In genomic region chr19:18401580-18402112, GRCh38 we compare ENCODE assay signal across 8 cellular contexts. TPM values are rescaled to one million over a fixed set of nuclear protein-coding genes. Genes with fewer than 3 reads are reported as not detected.
DNase-seq lines count a peak whose midpoint lies in the region; ATAC-seq, FAIRE-seq and TF ChIP-seq lines count a peak whose summit lies in the region.

No MANE protein-coding gene starts in this region.

- H3K27me3 ChIP-seq in A673 (replicated peaks; ENCODE audit: insufficient read depth, low read depth, low read length, poor library complexity) (no peaks in the 10 kb centered on the region), Panc1 (ENCODE audit: control insufficient read depth, insufficient read depth, low read length) (no peaks in the 10 kb centered on the region), endothelial cell of umbilical vein (ENCODE audit: control insufficient read depth in 2 of 2, insufficient read depth in 2 of 2, low read length in 2 of 2) (no peaks in the 10 kb centered on the region)

- no peaks in the 10 kb centered on the region for H4K20me1 ChIP-seq in endothelial cell of umbilical vein (replicated peaks; ENCODE audit: control insufficient read depth, extremely low read depth, insufficient read depth, low read length)

- H3K4me1 ChIP-seq in A673 (ENCODE audit: insufficient read depth, low read length, poor library complexity, severe bottlenecking) (no peaks in the 10 kb centered on the region), Panc1 (ENCODE audit: control insufficient read depth, insufficient read depth, low read length) (peaks cover 6% of the 10 kb centered on the region), endothelial cell of umbilical vein (ENCODE audit: control insufficient read depth, extremely low read depth, insufficient read depth, low read length) (no peaks in the 10 kb centered on the region)

- no peak overlapping the region for H3K4me2 ChIP-seq in endothelial cell of umbilical vein (ENCODE audit: insufficient read depth, low read length)

- no peak overlapping the region for H3K27ac Mint-ChIP-seq in nephron progenitor cell

- CTCF ChIA-PET in A673 (lab: Charles Lee) (interaction anchor here (1.1 kb wide), 1 partner anchor 9 kb away, joined by 4 read pairs; no protein-coding TSS in a partner anchor), Panc1 (lab: Charles Lee) (interaction anchor here (0.5 to 0.8 kb wide), 2 partner anchors 73 to 193 kb away, joined by 3 to 5 read pairs; no protein-coding TSS in a partner anchor), endothelial cell of umbilical vein (lab: Charles Lee) (interaction anchor here (0.8 to 3.2 kb wide), 12 partner anchors 9 to 122 kb away, joined by 3 to 24 read pairs (median 6); partner anchors contain the start of genes GDF15 and SSBP4)

- H3K36me3 ChIP-seq in A673 (ENCODE audit: insufficient read depth, low read length, poor library complexity, severe bottlenecking), result no peaks in the 10 kb centered on the region
- H3K36me3 ChIP-seq in Panc1 (ENCODE audit: control insufficient read depth, insufficient read depth, low read length), result no peaks in the 10 kb centered on the region
- H3K36me3 ChIP-seq in endothelial cell of umbilical vein (ENCODE audit: control insufficient read depth in 2 of 2, extremely low read depth in 1 of 2, insufficient read depth in 2 of 2, low read length in 2 of 2), result no peaks in the 10 kb centered on the region

- peaks cover 28% of the 10 kb centered on the region for H3K4me1 Mint-ChIP-seq in nephron progenitor cell

- BruUV-seq in A673 (replicated peaks; lab: Mats Ljungman, UMichigan) (no TSS peak), Panc1 (replicated peaks; lab: Mats Ljungman, UMichigan) (no TSS peak), endothelial cell of umbilical vein (replicated peaks; lab: Mats Ljungman, UMichigan) (no TSS peak)

- TF ChIP-seq POLR2A in endothelial cell of umbilical vein (IDR thresholded peaks at IDR 0.05; ENCODE audit: low read depth, low read length), result no peak

- DNase-seq in A673 (ENCODE audit: low spot score) (peak; percentile 64), GM18507 (ENCODE audit: extremely low spot score, insufficient read length, low read depth) (no peak), Panc1 (ENCODE audit: low read depth, low spot score) (no peak), endothelial cell of umbilical vein (ENCODE audit: low read depth, low spot score) (no peak), nephron progenitor cell (no peak), middle frontal gyrus (ENCODE audit: extremely low spot score, low spot score) (no peak), iPS-NIHi7 (ENCODE audit: extremely low spot score) (no peak)

- POLR2A ChIA-PET in A673 (lab: Charles Lee; ENCODE audit: low non-redundant PET), result interaction anchor here (0.6 kb wide), 1 partner anchor 66 kb away, joined by 5 read pairs; no protein-coding TSS in a partner anchor
- POLR2A ChIA-PET in Panc1 (lab: Charles Lee), result no interaction called here
- POLR2A ChIA-PET in endothelial cell of umbilical vein (lab: Charles Lee), result interaction anchor here (1.0 kb wide), 1 partner anchor 15 kb away, joined by 9 read pairs; the partner anchor contains the start of gene GDF15

- peak; percentile 94 for ATAC-seq in Panc1
- no peak for ATAC-seq in GM18909 (IDR thresholded peaks at IDR 0.05; ENCODE audit: poor library complexity, unreplicated experiment)

- H3K9me1 ChIP-seq in endothelial cell of umbilical vein (replicated peaks; ENCODE audit: control insufficient read depth, extremely low read depth, insufficient read depth, low read length), result no peaks in the 10 kb centered on the region

- no peak overlapping the region for H3K4me3 Mint-ChIP-seq in nephron progenitor cell

- no peaks in the 10 kb centered on the region for H3K79me2 ChIP-seq in endothelial cell of umbilical vein (ENCODE audit: control insufficient read depth, insufficient read depth, low read length)

- FAIRE-seq in GM18507 (lab: Jason Lieb, UNC) (peak; percentile 63), endothelial cell of umbilical vein (lab: Jason Lieb, UNC) (peak; percentile 24)

- no peaks in the 10 kb centered on the region for H3K36me3 Mint-ChIP-seq in nephron progenitor cell (ENCODE audit: low read depth)

- in situ Hi-C loops in Panc1 (cut with HindIII; ENCODE audit: low pct_unique_long_range_greater_than_20kb, low sequenced_read_pairs), result no loop called here

- H2AFZ ChIP-seq in endothelial cell of umbilical vein (ENCODE audit: low read depth, low read length), result no peak overlapping the region

- TF ChIP-seq CTCF in A673 (conservative IDR thresholded peaks at IDR 0.05; ENCODE audit: low read depth, low read length), result 0 out of 2 replicates have a peak, but pooled peaks have one; percentile 35
- peak; percentile 40; the same call in 1 of the 2 replicates for TF ChIP-seq CTCF in Panc1 (IDR thresholded peaks at IDR 0.05)
- TF ChIP-seq CTCF in endothelial cell of umbilical vein (IDR thresholded peaks at IDR 0.05; ENCODE audit: extremely low read depth in 1 of 2, insufficient read depth in 1 of 2, low read depth in 1 of 2, low read length in 2 of 2), result peak in 1 of 2 donors; percentile 13
- peak; percentile 8 for TF ChIP-seq CTCF in nephron progenitor cell (IDR thresholded peaks at IDR 0.05)

- no peak overlapping the region for H3K9ac ChIP-seq in endothelial cell of umbilical vein (replicated peaks; ENCODE audit: extremely low read depth, insufficient read depth, low read length)

- intact Hi-C loops in A673 (cut with micrococcal nuclease; ENCODE audit: unreplicated experiment) (no loop called here), Panc1 (cut with micrococcal nuclease; ENCODE audit: unreplicated experiment) (no loop called here), endothelial cell of umbilical vein (cut with micrococcal nuclease) (no loop called here)

- H3K4me3 ChIP-seq in A673 (ENCODE audit: low read depth, low read length, poor library complexity, severe bottlenecking) (no peak overlapping the region), Panc1 (ENCODE audit: low read depth in 2 of 2, low read length in 2 of 2) (no peak overlapping the region), endothelial cell of umbilical vein (replicated peaks in 1 of 3; ENCODE audit: insufficient read depth in 1 of 3, low read depth in 1 of 3, low read length in 3 of 3) (no peak overlapping the region)

- H3K9me3 ChIP-seq in A673 (ENCODE audit: low read depth, low read length, poor library complexity, severe bottlenecking) (no peaks in the 10 kb centered on the region), Panc1 (ENCODE audit: control insufficient read depth, insufficient read depth, low read depth, low read length) (no peaks in the 10 kb centered on the region), endothelial cell of umbilical vein (replicated peaks; ENCODE audit: control insufficient read depth, insufficient read depth, low read length) (no peaks in the 10 kb centered on the region)

- dilution Hi-C loops in endothelial cell of umbilical vein (cut with MboI; ENCODE audit: extremely low pct_ligation_motif_present, low sequenced_read_pairs), result no loop called here

- no peaks in the 10 kb centered on the region for H3K9me3 Mint-ChIP-seq in nephron progenitor cell

- H3K27me3 Mint-ChIP-seq in nephron progenitor cell (ENCODE audit: low read depth, poor library complexity), result peaks cover 12% of the 10 kb centered on the region

- H3K27ac ChIP-seq in A673 (ENCODE audit: low read depth, low read length, poor library complexity, severe bottlenecking) (no peak overlapping the region), Panc1 (ENCODE audit: low read length) (peak overlapping the region; percentile 45), endothelial cell of umbilical vein (ENCODE audit: insufficient read depth, low read depth, low read length) (no peak overlapping the region)

RNA-seq across cellular contexts. Expression of gene LRRC25, which starts 4.2 kb away (rescaled TPM):
- total RNA-seq in A673 (2021) (not detected in 2 replicates), Panc1 (2021; ENCODE audit: unreplicated experiment) (0.15 TPM), endothelial cell of umbilical vein (not detected in 2 replicates)
- polyA plus RNA-seq in Panc1 (2012; ENCODE audit: insufficient read length), result 0.15 TPM
- not detected in 2 replicates for polyA plus RNA-seq in endothelial cell of umbilical vein
- not detected in 2 replicates for polyA plus RNA-seq in endothelial cell of umbilical vein (2011; cell fraction: cytosol; rRNA removed)
- polyA plus RNA-seq in endothelial cell of umbilical vein (2011; cell fraction: nucleus; rRNA removed), result not detected in 2 replicates
- not detected in 2 replicates for polyA plus RNA-seq in endothelial cell of umbilical vein (2012)
- not detected in 2 replicates for polyA minus RNA-seq in endothelial cell of umbilical vein
- not detected for polyA minus RNA-seq in endothelial cell of umbilical vein (2011; cell fraction: cytosol; rRNA and poly(A)+ RNA removed)
- polyA minus RNA-seq in endothelial cell of umbilical vein (2011; cell fraction: nucleus; rRNA and poly(A)+ RNA removed), result not detected in 2 replicates

RNA-seq across cellular contexts. Expression of gene GDF15, which starts 15.7 kb away (rescaled TPM):
- 4.0 and 4.7 TPM in 2 replicates for total RNA-seq in A673 (2021)
- total RNA-seq in Panc1 (2021; ENCODE audit: unreplicated experiment), result 335 TPM
- 712 TPM for polyA plus RNA-seq in Panc1 (2012; ENCODE audit: insufficient read length)
- total RNA-seq in endothelial cell of umbilical vein, result 140 and 165 TPM in 2 replicates
- polyA plus RNA-seq in endothelial cell of umbilical vein, result 206 and 343 TPM in 2 replicates
- polyA plus RNA-seq in endothelial cell of umbilical vein (2011; cell fraction: cytosol; rRNA removed), result 74.9 and 137 TPM in 2 replicates
- polyA plus RNA-seq in endothelial cell of umbilical vein (2011; cell fraction: nucleus; rRNA removed), result 58.6 and 63.6 TPM in 2 replicates
- polyA plus RNA-seq in endothelial cell of umbilical vein (2012), result 252 and 264 TPM in 2 replicates
- polyA minus RNA-seq in endothelial cell of umbilical vein, result 30.7 and 37.6 TPM in 2 replicates
- polyA minus RNA-seq in endothelial cell of umbilical vein (2011; cell fraction: cytosol; rRNA and poly(A)+ RNA removed), result 27.1 TPM
- 12.8 and 28.4 TPM in 2 replicates for polyA minus RNA-seq in endothelial cell of umbilical vein (2011; cell fraction: nucleus; rRNA and poly(A)+ RNA removed)

RNA-seq across cellular contexts. Expression of gene SSBP4, which starts 17.6 kb away (rescaled TPM):
- 242 and 248 TPM in 2 replicates for total RNA-seq in A673 (2021)
- total RNA-seq in Panc1 (2021; ENCODE audit: unreplicated experiment), result 128 TPM
- 185 TPM for polyA plus RNA-seq in Panc1 (2012; ENCODE audit: insufficient read length)
- 140 and 151 TPM in 2 replicates for total RNA-seq in endothelial cell of umbilical vein
- polyA plus RNA-seq in endothelial cell of umbilical vein, result 89.6 and 116 TPM in 2 replicates
- polyA plus RNA-seq in endothelial cell of umbilical vein (2011; cell fraction: cytosol; rRNA removed), result 43.5 and 75.7 TPM in 2 replicates
- polyA plus RNA-seq in endothelial cell of umbilical vein (2011; cell fraction: nucleus; rRNA removed), result 116 and 121 TPM in 2 replicates
- 50.5 and 101 TPM in 2 replicates for polyA plus RNA-seq in endothelial cell of umbilical vein (2012)
- 12.7 and 21.8 TPM in 2 replicates for polyA minus RNA-seq in endothelial cell of umbilical vein
- polyA minus RNA-seq in endothelial cell of umbilical vein (2011; cell fraction: cytosol; rRNA and poly(A)+ RNA removed), result 32.1 TPM
- 27.4 and 63.5 TPM in 2 replicates for polyA minus RNA-seq in endothelial cell of umbilical vein (2011; cell fraction: nucleus; rRNA and poly(A)+ RNA removed)

RNA-seq across cellular contexts. Expression of gene ISYNA1, which starts 36.3 kb away (rescaled TPM):
- total RNA-seq in A673 (2021) (153 and 223 TPM in 2 replicates), Panc1 (2021; ENCODE audit: unreplicated experiment) (351 TPM), endothelial cell of umbilical vein (70.2 and 74.1 TPM in 2 replicates)
- 540 TPM for polyA plus RNA-seq in Panc1 (2012; ENCODE audit: insufficient read length)
- polyA plus RNA-seq in endothelial cell of umbilical vein, result 69.0 and 85.0 TPM in 2 replicates
- 32.0 and 38.7 TPM in 2 replicates for polyA plus RNA-seq in endothelial cell of umbilical vein (2011; cell fraction: cytosol; rRNA removed)
- polyA plus RNA-seq in endothelial cell of umbilical vein (2011; cell fraction: nucleus; rRNA removed), result 145 and 173 TPM in 2 replicates
- polyA plus RNA-seq in endothelial cell of umbilical vein (2012), result 38.7 and 63.2 TPM in 2 replicates
- 26.2 and 34.8 TPM in 2 replicates for polyA minus RNA-seq in endothelial cell of umbilical vein
- not detected for polyA minus RNA-seq in endothelial cell of umbilical vein (2011; cell fraction: cytosol; rRNA and poly(A)+ RNA removed)
- 12.2 and 26.3 TPM in 2 replicates for polyA minus RNA-seq in endothelial cell of umbilical vein (2011; cell fraction: nucleus; rRNA and poly(A)+ RNA removed)

Comparison
In these comparisons a context has a peak if more than half of its experiments do, and no peak if none do; other contexts are left out.
1. RNA of gene GDF15, which starts 15.7 kb away (total RNA-seq): 335 TPM in Panc1 (single experiment) and 140 to 165 TPM in endothelial cell of umbilical vein; 4.0 to 4.7 TPM in A673; every median in the first group is over 10 times any median in the second.